In the genomic region with DNA sequence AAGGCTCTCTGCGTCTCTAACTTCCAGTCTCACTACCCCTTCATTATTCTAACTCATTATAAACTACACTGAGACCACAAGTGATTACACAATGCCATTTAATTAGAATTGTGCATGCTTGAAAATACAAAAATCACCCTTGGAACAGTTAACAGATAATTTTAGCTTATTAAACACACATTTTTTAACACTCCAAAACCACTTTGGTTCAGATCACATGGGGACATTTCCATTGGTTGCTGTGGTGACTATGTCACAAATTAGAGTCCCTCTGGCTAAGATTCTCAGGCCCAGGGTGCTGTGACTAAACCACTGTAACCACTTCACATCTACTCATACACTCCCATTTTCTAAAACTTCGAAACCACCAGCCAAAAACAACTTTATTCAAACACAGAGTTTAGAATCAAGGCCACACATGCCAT, we compare ENCODE assay signal across 10 cellular contexts. TPM values are rescaled to one million over a fixed set of nuclear protein-coding genes. Genes with fewer than 3 reads are reported as not detected.
A peak's percentile ranks its signal among the peaks of the same experiment; 100 is the strongest.
DNase-seq lines count a peak whose midpoint lies in the region; ATAC-seq and TF ChIP-seq lines count a peak whose summit lies in the region.
"Had no signal": no experiment of that assay in that cellular context is flagged by ENCODE, and none has a peak within 500 bp of the region (broad histone marks: within the 10 kb centered on the region; RNA-seq: fewer than 3 reads in every experiment).

No MANE protein-coding gene starts in this region.

- H3K9ac ChIP-seq in SK-N-MC (ENCODE audit: insufficient read length) = no peak overlapping the region

- H3K9me3 ChIP-seq in SK-N-MC (ENCODE audit: low read depth, low read length) (no peaks in the 10 kb centered on the region), upper lobe of left lung (no peaks in the 10 kb centered on the region)
- no peaks in the 10 kb centered on the region for H3K9me3 ChIP-seq in effector memory CD4-positive, alpha-beta T cell (ENCODE audit: control insufficient read depth, low read length)

- TF ChIP-seq CTCF in upper lobe of left lung (IDR thresholded peaks at IDR 0.05) = no peak

- DNase-seq in activated gamma-delta T cell treated with Interleukin-2 at 50 U/mL for 16 hours (peak; percentile 42), activated gamma-delta T cell (lab: John Stamatoyannopoulos, UW) (no peak), SK-N-MC (ENCODE audit: low read depth, low spot score) (no peak), upper lobe of left lung (peak in 1 of 2 donors; percentile 45), SW480 (ENCODE audit: low spot score) (no peak), G401 (ENCODE audit: low spot score) (no peak)
- DNase-seq in effector memory CD4-positive, alpha-beta T cell = no peak
- DNase-seq: COR-L47, Right ventricle myocardium superior had no signal

- no peak for TF ChIP-seq POLR2A in upper lobe of left lung (IDR thresholded peaks at IDR 0.05)

- in situ Hi-C loops in G401 (cut with HindIII; ENCODE audit: low sequenced_read_pairs) = no loop called here

- peak in 1 of 4 donors; percentile 7 for TF ChIP-seq EP300 in upper lobe of left lung (IDR thresholded peaks at IDR 0.05)

- no peaks in the 10 kb centered on the region for H3K27me3 ChIP-seq in effector memory CD4-positive, alpha-beta T cell (replicated peaks; ENCODE audit: control insufficient read depth, insufficient read depth, low read length, poor library complexity, severe bottlenecking)
- no peaks in the 10 kb centered on the region for H3K27me3 ChIP-seq in upper lobe of left lung

- H3K4me3 ChIP-seq in SK-N-MC = peak overlapping the region; percentile 14; the same call in 1 of the 2 replicates
- H3K4me3 ChIP-seq in effector memory CD4-positive, alpha-beta T cell (ENCODE audit: insufficient read depth, low read depth, low read length, poor library complexity, severe bottlenecking) = peak overlapping the region; percentile 29
- H3K4me3 ChIP-seq in upper lobe of left lung = no peak overlapping the region

- H3K27ac ChIP-seq in SK-N-MC = peak overlapping the region; percentile 96
- peak overlapping the region; percentile 24 for H3K27ac ChIP-seq in effector memory CD4-positive, alpha-beta T cell (ENCODE audit: insufficient read depth, low read length, poor library complexity, severe bottlenecking)
- H3K27ac ChIP-seq in upper lobe of left lung = peak overlapping the region in 3 of 4 donors; percentile 1 to 61 (median 32)

- WGBS in upper lobe of left lung, 2 donors = 27 to 33% methylated on average over 2 of the region's 2 CpGs

- peaks cover 58% of the 10 kb centered on the region for H3K4me1 ChIP-seq in effector memory CD4-positive, alpha-beta T cell (ENCODE audit: control insufficient read depth, insufficient read depth, low read length, poor library complexity, severe bottlenecking)
- H3K4me1 ChIP-seq in upper lobe of left lung = peaks cover 62 to 79% (median 66%) of the 10 kb centered on the region in 4 donors

- ATAC-seq in upper lobe of left lung (ENCODE audit: low FRiP score in 2 of 2) = peak; percentile 62 to 82
- no peak for ATAC-seq in HG02759 (IDR thresholded peaks at IDR 0.05; ENCODE audit: unreplicated experiment)

- peaks cover 33% of the 10 kb centered on the region for H3K36me3 ChIP-seq in SK-N-MC (ENCODE audit: insufficient read depth, low read length)
- H3K36me3 ChIP-seq in effector memory CD4-positive, alpha-beta T cell (ENCODE audit: control insufficient read depth, insufficient read depth, low read length) = no peaks in the 10 kb centered on the region
- H3K36me3 ChIP-seq in upper lobe of left lung = no peaks in the 10 kb centered on the region

RNA-seq across cellular contexts. Expression of a gene that starts 43.0 kb away (rescaled TPM):
- total RNA-seq in upper lobe of left lung = 100 to 1,000 TPM; 156 to 191 (median 167) TPM
- 30.5 and 67.8 TPM in 2 replicates for total RNA-seq in G401 (2014; rRNA removed; shearing (Covaris generic))

Comparison
In these comparisons a context has a peak if more than half of its experiments do, and no peak if none do; other contexts are left out.
1. H3K27ac ChIP-seq: peak in every context shown above with its lines; median percentile 96 in SK-N-MC; 32 in upper lobe of left lung; 24 in effector memory CD4-positive, alpha-beta T cell.
2. H3K4me3 ChIP-seq: peak in SK-N-MC (single experiment) and effector memory CD4-positive, alpha-beta T cell (single experiment); none in upper lobe of left lung (0 of 4).